In genomic region chr20:37484386-37484785, GRCh38 we compare ENCODE assay signal across 22 cellular contexts. TPM values are rescaled to one million over a fixed set of nuclear protein-coding genes. Genes with fewer than 3 reads are reported as not detected.
"Had no signal": no experiment of that assay in that cellular context is flagged by ENCODE, and none has a peak within 500 bp of the region (broad histone marks: within the 10 kb centered on the region; RNA-seq: fewer than 3 reads in every experiment).

No MANE protein-coding gene starts in this region.

- ATAC-seq: effector memory CD8-positive, alpha-beta T cell; foreskin keratinocyte; left cardiac atrium; left ventricle myocardium superior; naive thymus-derived CD4-positive, alpha-beta T cell; sciatic nerve; stimulated activated naive B cell treated with anti-CD40 and anti-IgM and Interleukin-4, amounts not matched to agents 10 μg/mL and 1 μg/mL and 100 μg/mL, for 72 hours; stimulated activated naive CD8-positive, alpha-beta T cell treated with anti-CD3 and anti-CD28 coated beads, Interleukin-15, amount 100 ng/mL, for 72 hours had no signal

- H3K36me3 ChIP-seq: tibial nerve had no signal

- H3K4me1 ChIP-seq: foreskin keratinocyte, testis, tibial nerve had no signal

- DNase-seq: effector memory CD8-positive, alpha-beta T cell; erythroblast; foreskin keratinocyte; immature natural killer cell; left cardiac atrium; left ventricle myocardium superior; mesendoderm; naive thymus-derived CD4-positive, alpha-beta T cell; nephron progenitor cell; stimulated activated CD4-positive, alpha-beta T cell treated with anti-CD3 and anti-CD28 coated beads, Interleukin-2, amount 100 ng/mL, for 24 hours; stimulated activated CD4-positive, alpha-beta T cell treated with anti-CD3 and anti-CD28 coated beads, Interleukin-4, amount 100 ng/mL, for 4 hours; stimulated activated naive B cell treated with anti-CD40 and anti-IgM and Interleukin-4, amounts not matched to agents 10 μg/mL and 1 μg/mL and 100 μg/mL, for 72 hours; stimulated activated naive CD8-positive, alpha-beta T cell treated with anti-CD3 and anti-CD28 coated beads, Interleukin-15, amount 100 ng/mL, for 72 hours; testis had no signal

- FAIRE-seq: keratinocyte had no signal

- H3K9me3 ChIP-seq: testis, tibial nerve had no signal

- H3K27ac ChIP-seq: foreskin keratinocyte, skin epidermis, testis, tibial nerve had no signal

- H3K27me3 ChIP-seq: testis, tibial nerve had no signal

- H3K4me3 ChIP-seq: skin epidermis, testis, tibial nerve had no signal

RNA-seq across cellular contexts. Expression of gene NNAT, which starts 36.7 kb away (rescaled TPM):
- total RNA-seq: lung microvascular endothelial cell; mononuclear cell; naive thymus-derived CD4-positive, alpha-beta T cell; osteoblast; pulmonary artery endothelial cell had no signal
